ENCODE assay signal across 1 cellular context in genomic region chr1:225454733-225455132, GRCh38.
TF ChIP-seq lines count a peak whose summit lies in the region.

No MANE protein-coding gene starts in this region.

TF ChIP-seq in K562, 482 proteins besides CTCF, POLR2A, EP300 and RAD21 (continued from another document and continues in another):
- TF ChIP-seq CBX3 (IDR thresholded peaks at IDR 0.05; ENCODE audit: borderline replicate concordance in 1 of 2, low read length in 2 of 2): peak in 1 of 2 experiments; percentile 54; a peak in 1 of 3 replicates
- TF ChIP-seq STAG1 (CRISPR knock-in tag; IDR thresholded peaks at IDR 0.05; ENCODE audit: borderline replicate concordance): no peak
- TF ChIP-seq ATF2 (CRISPR knock-in tag; IDR thresholded peaks at IDR 0.05): no peak
- TF ChIP-seq ZNF551 (CRISPR knock-in tag; IDR thresholded peaks at IDR 0.05): no peak
- no peak for TF ChIP-seq HNRNPUL1 (IDR thresholded peaks at IDR 0.05; ENCODE audit: low read length)
- no peak for TF ChIP-seq ZNF77 (CRISPR knock-in tag; IDR thresholded peaks at IDR 0.05)
- TF ChIP-seq GATA2 (CRISPR knock-in tag; IDR thresholded peaks at IDR 0.05): 0 out of 2 replicates have a peak, but pooled peaks have one; percentile 8
- peak; percentile 97 for TF ChIP-seq FOSL1 (tag; conservative IDR thresholded peaks at IDR 0.05)
- TF ChIP-seq CC2D1A (IDR thresholded peaks at IDR 0.05): no peak
- TF ChIP-seq MEIS2 (IDR thresholded peaks at IDR 0.05; ENCODE audit: partially characterized antibody): peak; percentile 77
- no peak for TF ChIP-seq HMG20B (CRISPR knock-in tag; IDR thresholded peaks at IDR 0.05)
- peak; percentile 99 for TF ChIP-seq EGR1 (conservative IDR thresholded peaks at IDR 0.05)
- no peak for TF ChIP-seq ZKSCAN8 (CRISPR knock-in tag; IDR thresholded peaks at IDR 0.05)
- TF ChIP-seq DDX20 (tag; IDR thresholded peaks at IDR 0.05; ENCODE audit: low read depth): no peak
- TF ChIP-seq ZFP1 (CRISPR knock-in tag; IDR thresholded peaks at IDR 0.05): no peak
- TF ChIP-seq, protein P1, sequence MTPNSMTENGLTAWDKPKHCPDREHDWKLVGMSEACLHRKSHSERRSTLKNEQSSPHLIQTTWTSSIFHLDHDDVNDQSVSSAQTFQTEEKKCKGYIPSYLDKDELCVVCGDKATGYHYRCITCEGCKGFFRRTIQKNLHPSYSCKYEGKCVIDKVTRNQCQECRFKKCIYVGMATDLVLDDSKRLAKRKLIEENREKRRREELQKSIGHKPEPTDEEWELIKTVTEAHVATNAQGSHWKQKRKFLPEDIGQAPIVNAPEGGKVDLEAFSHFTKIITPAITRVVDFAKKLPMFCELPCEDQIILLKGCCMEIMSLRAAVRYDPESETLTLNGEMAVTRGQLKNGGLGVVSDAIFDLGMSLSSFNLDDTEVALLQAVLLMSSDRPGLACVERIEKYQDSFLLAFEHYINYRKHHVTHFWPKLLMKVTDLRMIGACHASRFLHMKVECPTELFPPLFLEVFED (CRISPR knock-in tag; conservative IDR thresholded peaks at IDR 0.05): no peak
- no peak for TF ChIP-seq SMARCA5 (IDR thresholded peaks at IDR 0.05)
- TF ChIP-seq YY1 (IDR thresholded peaks at IDR 0.05; ENCODE audit: borderline replicate concordance in 1 of 3, control insufficient read depth in 1 of 3, extremely low read depth in 1 of 3, insufficient read depth in 3 of 3, insufficient read length in 1 of 3, insufficient replicate concordance in 2 of 3, low read depth in 1 of 3, low read length in 2 of 3): no peak
- no peak for TF ChIP-seq NFXL1 (CRISPR knock-in tag; IDR thresholded peaks at IDR 0.05)
- TF ChIP-seq PCBP2 (IDR thresholded peaks at IDR 0.05; ENCODE audit: low read depth, low read length, poor library complexity, severe bottlenecking): no peak
- TF ChIP-seq, protein P2, sequence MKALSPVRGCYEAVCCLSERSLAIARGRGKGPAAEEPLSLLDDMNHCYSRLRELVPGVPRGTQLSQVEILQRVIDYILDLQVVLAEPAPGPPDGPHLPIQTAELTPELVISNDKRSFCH (CRISPR knock-in tag; IDR thresholded peaks at IDR 0.05): no peak
- TF ChIP-seq, protein P2 (tag; IDR thresholded peaks at IDR 0.05): 0 out of 2 replicates have a peak, but pooled peaks have one; percentile 32
- 0 out of 4 replicates have a peak, but pooled peaks of 1 of the 2 experiments have one; percentile 31 for TF ChIP-seq HDAC1 (IDR thresholded peaks at IDR 0.05)
- TF ChIP-seq, protein P3, sequence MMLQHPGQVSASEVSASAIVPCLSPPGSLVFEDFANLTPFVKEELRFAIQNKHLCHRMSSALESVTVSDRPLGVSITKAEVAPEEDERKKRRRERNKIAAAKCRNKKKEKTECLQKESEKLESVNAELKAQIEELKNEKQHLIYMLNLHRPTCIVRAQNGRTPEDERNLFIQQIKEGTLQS (IDR thresholded peaks at IDR 0.05): peak; percentile 83
- TF ChIP-seq, protein P3 (CRISPR knock-in tag; conservative IDR thresholded peaks at IDR 0.05): no peak
- TF ChIP-seq, protein P4, sequence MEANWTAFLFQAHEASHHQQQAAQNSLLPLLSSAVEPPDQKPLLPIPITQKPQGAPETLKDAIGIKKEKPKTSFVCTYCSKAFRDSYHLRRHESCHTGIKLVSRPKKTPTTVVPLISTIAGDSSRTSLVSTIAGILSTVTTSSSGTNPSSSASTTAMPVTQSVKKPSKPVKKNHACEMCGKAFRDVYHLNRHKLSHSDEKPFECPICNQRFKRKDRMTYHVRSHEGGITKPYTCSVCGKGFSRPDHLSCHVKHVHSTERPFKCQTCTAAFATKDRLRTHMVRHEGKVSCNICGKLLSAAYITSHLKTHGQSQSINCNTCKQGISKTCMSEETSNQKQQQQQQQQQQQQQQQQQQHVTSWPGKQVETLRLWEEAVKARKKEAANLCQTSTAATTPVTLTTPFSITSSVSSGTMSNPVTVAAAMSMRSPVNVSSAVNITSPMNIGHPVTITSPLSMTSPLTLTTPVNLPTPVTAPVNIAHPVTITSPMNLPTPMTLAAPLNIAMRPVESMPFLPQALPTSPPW (CRISPR knock-in tag; IDR thresholded peaks at IDR 0.05): 0 out of 2 replicates have a peak, but pooled peaks have one; percentile 9
- TF ChIP-seq CCNT2 (IDR thresholded peaks at IDR 0.05; ENCODE audit: borderline replicate concordance, extremely low read depth, insufficient read length, low read depth, low read length): no peak
- peak; percentile 47; the same call in 1 of the 2 replicates for TF ChIP-seq CREM (IDR thresholded peaks at IDR 0.05; ENCODE audit: low read depth)
- no peak for TF ChIP-seq FOXK1 (CRISPR knock-in tag; IDR thresholded peaks at IDR 0.05; ENCODE audit: borderline replicate concordance)
- no peak for TF ChIP-seq RREB1 (CRISPR knock-in tag; IDR thresholded peaks at IDR 0.05)
- TF ChIP-seq JUN (IDR thresholded peaks at IDR 0.05; ENCODE audit: borderline replicate concordance, low read depth, low read length): peak; percentile 88; the same call in 1 of the 2 replicates
- no peak for TF ChIP-seq JUN (CRISPR knock-in tag; IDR thresholded peaks at IDR 0.05; ENCODE audit: borderline replicate concordance)
- no peak for TF ChIP-seq PTRF (tag; IDR thresholded peaks at IDR 0.05)
- no peak for TF ChIP-seq ZEB2 (IDR thresholded peaks at IDR 0.05)
- TF ChIP-seq, protein P5, sequence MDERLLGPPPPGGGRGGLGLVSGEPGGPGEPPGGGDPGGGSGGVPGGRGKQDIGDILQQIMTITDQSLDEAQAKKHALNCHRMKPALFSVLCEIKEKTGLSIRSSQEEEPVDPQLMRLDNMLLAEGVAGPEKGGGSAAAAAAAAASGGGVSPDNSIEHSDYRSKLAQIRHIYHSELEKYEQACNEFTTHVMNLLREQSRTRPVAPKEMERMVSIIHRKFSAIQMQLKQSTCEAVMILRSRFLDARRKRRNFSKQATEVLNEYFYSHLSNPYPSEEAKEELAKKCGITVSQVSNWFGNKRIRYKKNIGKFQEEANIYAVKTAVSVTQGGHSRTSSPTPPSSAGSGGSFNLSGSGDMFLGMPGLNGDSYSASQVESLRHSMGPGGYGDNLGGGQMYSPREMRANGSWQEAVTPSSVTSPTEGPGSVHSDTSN (CRISPR knock-in tag; IDR thresholded peaks at IDR 0.05; ENCODE audit: low read depth): no peak
- TF ChIP-seq, protein P5 (tag; conservative IDR thresholded peaks at IDR 0.05; ENCODE audit: low read depth): peak; percentile 40; the same call in 1 of the 2 replicates
- TF ChIP-seq PTTG1 (tag; IDR thresholded peaks at IDR 0.05; ENCODE audit: low read depth): no peak
- TF ChIP-seq TRIM24 (IDR thresholded peaks at IDR 0.05): no peak
- no peak for TF ChIP-seq HIVEP1 (CRISPR knock-in tag; IDR thresholded peaks at IDR 0.05)
- no peak for TF ChIP-seq HMG20A (CRISPR knock-in tag; conservative IDR thresholded peaks at IDR 0.05)
- no peak for TF ChIP-seq HEY1 (CRISPR knock-in tag; IDR thresholded peaks at IDR 0.05; ENCODE audit: borderline replicate concordance)
- TF ChIP-seq SMARCA4 (IDR thresholded peaks at IDR 0.05): peak; percentile 80
- TF ChIP-seq NCOA4 (IDR thresholded peaks at IDR 0.05; ENCODE audit: partially characterized antibody): no peak
- no peak for TF ChIP-seq KDM5B (IDR thresholded peaks at IDR 0.05; ENCODE audit: insufficient replicate concordance, low read depth, low read length)
- peak; percentile 18; the same call in 1 of the 2 replicates for TF ChIP-seq BHLHE40 (IDR thresholded peaks at IDR 0.05; ENCODE audit: low read length)
- TF ChIP-seq SIN3A (IDR thresholded peaks at IDR 0.05; ENCODE audit: borderline replicate concordance in 2 of 2, control insufficient read depth in 1 of 2, low read depth in 2 of 2, low read length in 2 of 2): no peak
- TF ChIP-seq MYNN (IDR thresholded peaks at IDR 0.05): no peak
- no peak for TF ChIP-seq MYNN (CRISPR knock-in tag; IDR thresholded peaks at IDR 0.05)
- TF ChIP-seq, protein P6, sequence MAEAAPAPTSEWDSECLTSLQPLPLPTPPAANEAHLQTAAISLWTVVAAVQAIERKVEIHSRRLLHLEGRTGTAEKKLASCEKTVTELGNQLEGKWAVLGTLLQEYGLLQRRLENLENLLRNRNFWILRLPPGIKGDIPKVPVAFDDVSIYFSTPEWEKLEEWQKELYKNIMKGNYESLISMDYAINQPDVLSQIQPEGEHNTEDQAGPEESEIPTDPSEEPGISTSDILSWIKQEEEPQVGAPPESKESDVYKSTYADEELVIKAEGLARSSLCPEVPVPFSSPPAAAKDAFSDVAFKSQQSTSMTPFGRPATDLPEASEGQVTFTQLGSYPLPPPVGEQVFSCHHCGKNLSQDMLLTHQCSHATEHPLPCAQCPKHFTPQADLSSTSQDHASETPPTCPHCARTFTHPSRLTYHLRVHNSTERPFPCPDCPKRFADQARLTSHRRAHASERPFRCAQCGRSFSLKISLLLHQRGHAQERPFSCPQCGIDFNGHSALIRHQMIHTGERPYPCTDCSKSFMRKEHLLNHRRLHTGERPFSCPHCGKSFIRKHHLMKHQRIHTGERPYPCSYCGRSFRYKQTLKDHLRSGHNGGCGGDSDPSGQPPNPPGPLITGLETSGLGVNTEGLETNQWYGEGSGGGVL (CRISPR knock-in tag; IDR thresholded peaks at IDR 0.05): no peak
- TF ChIP-seq HDAC8 (tag; IDR thresholded peaks at IDR 0.05): no peak
- no peak for TF ChIP-seq ZC3H4 (CRISPR knock-in tag; IDR thresholded peaks at IDR 0.05; ENCODE audit: borderline replicate concordance)
- no peak for TF ChIP-seq TCFL5 (CRISPR knock-in tag; conservative IDR thresholded peaks at IDR 0.05)
